In the genomic region with DNA sequence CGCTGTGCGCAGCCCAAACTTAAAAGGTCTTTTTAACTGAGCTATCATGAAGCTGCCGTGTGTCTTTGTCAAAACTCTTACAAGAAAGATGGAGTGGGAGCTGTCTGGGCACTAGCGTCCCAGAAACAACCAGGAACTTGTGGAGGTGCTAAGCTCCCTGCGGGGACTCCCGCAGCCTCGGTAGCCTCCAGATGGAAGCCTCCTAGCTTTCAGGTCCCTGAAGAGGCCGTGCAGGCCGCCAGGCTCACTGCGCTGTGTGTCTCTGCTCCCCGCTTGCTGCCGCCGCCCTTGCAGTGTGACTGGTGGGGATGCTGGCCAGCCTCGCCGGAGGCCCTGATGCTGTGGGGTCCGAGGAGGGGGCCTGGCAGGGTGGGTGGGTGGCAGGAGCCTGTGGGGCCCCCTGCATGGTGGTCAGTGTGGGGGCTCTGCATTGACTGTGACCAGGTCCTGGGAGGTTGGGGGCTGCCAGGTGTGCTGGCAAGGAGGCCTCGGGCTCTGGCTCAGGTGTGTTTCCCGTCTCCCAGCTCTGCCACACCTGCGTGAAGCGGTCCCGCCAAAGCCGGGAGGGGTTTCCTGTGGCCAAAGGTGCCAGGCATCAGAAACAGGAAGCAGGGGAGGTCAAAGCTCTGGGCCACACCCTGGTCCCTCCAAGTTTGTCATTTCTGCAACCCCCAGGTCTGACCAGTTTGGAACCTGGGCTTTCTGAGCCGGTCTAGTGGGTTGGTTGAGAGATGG, we compare ENCODE assay signal across 8 cellular contexts.
DNase-seq lines count a peak whose midpoint lies in the region; ATAC-seq lines count a peak whose summit lies in the region.

No MANE protein-coding gene starts in this region.

- H3K4me1 ChIP-seq in iPS-15b (ENCODE audit: control insufficient read depth, insufficient read depth, low read length): no peaks in the 10 kb centered on the region

- peak; percentile 48 for DNase-seq in activated T-cell treated with anti-CD3 and anti-CD28 coated beads, Interleukin-2, amount 50 U/mL, for 1 hour
- DNase-seq in activated T-cell treated with anti-CD3 and anti-CD28 coated beads for 4 hours: no peak
- peak in 1 of 2 donors; percentile 17 for DNase-seq in stimulated activated naive CD8-positive, alpha-beta T cell treated with anti-CD3 and anti-CD28 coated beads, Interleukin-15, amount 100 ng/mL, for 72 hours

- H3K27ac Mint-ChIP-seq in activated naive CD8-positive, alpha-beta T cell: peak overlapping the region; percentile 93
- H3K27ac Mint-ChIP-seq in stimulated activated naive CD8-positive, alpha-beta T cell treated with anti-CD3 and anti-CD28 coated beads, Interleukin-15, amount 100 ng/mL, for 72 hours: peak overlapping the region; percentile 79 to 80

- no peaks in the 10 kb centered on the region for H3K9me3 Mint-ChIP-seq in activated naive CD8-positive, alpha-beta T cell (ENCODE audit: low read depth)
- no peaks in the 10 kb centered on the region for H3K9me3 Mint-ChIP-seq in stimulated activated naive CD8-positive, alpha-beta T cell treated with anti-CD3 and anti-CD28 coated beads, Interleukin-15, amount 100 ng/mL, for 72 hours

- H3K9me3 ChIP-seq in iPS-15b (ENCODE audit: control insufficient read depth, insufficient read depth, low read length): no peaks in the 10 kb centered on the region

- ATAC-seq in stimulated activated naive CD8-positive, alpha-beta T cell treated with anti-CD3 and anti-CD28 coated beads, Interleukin-15, amount 100 ng/mL, for 72 hours: no peak
- ATAC-seq in HG02588 (IDR thresholded peaks at IDR 0.05; ENCODE audit: unreplicated experiment) (no peak), HG03571 (IDR thresholded peaks at IDR 0.05; ENCODE audit: unreplicated experiment) (no peak), HG03196 (IDR thresholded peaks at IDR 0.05; ENCODE audit: unreplicated experiment) (no peak)

- peaks cover 2% of the 10 kb centered on the region for H3K36me3 Mint-ChIP-seq in activated naive CD8-positive, alpha-beta T cell

- H3K9ac ChIP-seq in iPS-15b (ENCODE audit: low read depth, low read length): peak overlapping the region; percentile 24

- H3K4me3 Mint-ChIP-seq in activated naive CD8-positive, alpha-beta T cell: peak overlapping the region; percentile 96
- peak overlapping the region; percentile 88 to 95 for H3K4me3 Mint-ChIP-seq in stimulated activated naive CD8-positive, alpha-beta T cell treated with anti-CD3 and anti-CD28 coated beads, Interleukin-15, amount 100 ng/mL, for 72 hours

- H3K4me1 Mint-ChIP-seq in activated naive CD8-positive, alpha-beta T cell (ENCODE audit: low read depth): peaks cover 38% of the 10 kb centered on the region
- peaks cover 60% of the 10 kb centered on the region for H3K4me1 Mint-ChIP-seq in stimulated activated naive CD8-positive, alpha-beta T cell treated with anti-CD3 and anti-CD28 coated beads, Interleukin-15, amount 100 ng/mL, for 72 hours

- H3K36me3 ChIP-seq in iPS-15b (ENCODE audit: control insufficient read depth, insufficient read depth, low read length): peaks cover 10% of the 10 kb centered on the region

- peak overlapping the region; percentile 67 for H3K4me3 ChIP-seq in iPS-15b (ENCODE audit: low read depth, low read length)

- H3K27me3 ChIP-seq in iPS-15b (ENCODE audit: control insufficient read depth, insufficient read depth, low read length): no peaks in the 10 kb centered on the region

- H3K27me3 Mint-ChIP-seq in activated naive CD8-positive, alpha-beta T cell: no peaks in the 10 kb centered on the region
- H3K27me3 Mint-ChIP-seq in stimulated activated naive CD8-positive, alpha-beta T cell treated with anti-CD3 and anti-CD28 coated beads, Interleukin-15, amount 100 ng/mL, for 72 hours: peaks cover 7% of the 10 kb centered on the region
